ENCODE assay signal across 9 cellular contexts in genomic region chr10:44960098-44960480, GRCh38. TPM values are rescaled to one million over a fixed set of nuclear protein-coding genes. Genes with fewer than 3 reads are reported as not detected.
DNase-seq lines count a peak whose midpoint lies in the region; ATAC-seq and TF ChIP-seq lines count a peak whose summit lies in the region.
"Had no signal": no experiment of that assay in that cellular context is flagged by ENCODE, and none has a peak within 500 bp of the region (broad histone marks: within the 10 kb centered on the region; RNA-seq: fewer than 3 reads in every experiment).

No MANE protein-coding gene starts in this region.

- H3K9me3 ChIP-seq in lung (ENCODE audit: control insufficient read depth in 2 of 2, insufficient read depth in 1 of 2, low read length in 1 of 2) (no peaks in the 10 kb centered on the region), tibial nerve (no peaks in the 10 kb centered on the region)

- peak overlapping the region; percentile 83 to 84 for H3K4me3 Mint-ChIP-seq in activated T-cell treated with anti-CD3 and anti-CD28 coated beads, Interleukin-2, amount 50 U/mL, for 72 hours

- no peak for TF ChIP-seq CTCF in astrocyte of the spinal cord (IDR thresholded peaks at IDR 0.05; ENCODE audit: low read depth, low read length)
- no peak for TF ChIP-seq CTCF in lung (IDR thresholded peaks at IDR 0.05; ENCODE audit: control extremely low read depth, extremely low read depth)
- TF ChIP-seq CTCF in tibial nerve (IDR thresholded peaks at IDR 0.05) = no peak

- H3K4me1 Mint-ChIP-seq in activated T-cell treated with anti-CD3 and anti-CD28 coated beads, Interleukin-2, amount 50 U/mL, for 72 hours (ENCODE audit: low read depth) = peaks cover 22% of the 10 kb centered on the region

- H3K4me1 ChIP-seq in lung (ENCODE audit: control insufficient read depth in 2 of 2, insufficient read depth in 2 of 2, low read length in 2 of 2) (peaks cover 12 to 22% of the 10 kb centered on the region in 2 donors), tibial nerve (peaks cover 0 to 75% (median 41%) of the 10 kb centered on the region in 4 donors)

- DNase-seq in activated T-cell treated with anti-CD3 and anti-CD28 coated beads, Interleukin-2, amount 50 U/mL, for 72 hours = no peak
- DNase-seq in activated T-cell treated with anti-CD3 and anti-CD28 coated beads for 4 hours (no peak), astrocyte of the spinal cord (ENCODE audit: low read depth, low spot score) (no peak), lung (ENCODE audit: low spot score) (no peak), tibial nerve (ENCODE audit: low spot score in 2 of 2) (no peak), NCI-H524 treated with DMSO at 0.1 percent for 48 hours (lab: John Stamatoyannopoulos, UW) (no peak), SHP77 treated with DMSO at 0.1 percent for 48 hours (lab: John Stamatoyannopoulos, UW) (no peak)

- no peak for ATAC-seq in activated T-cell treated with anti-CD3 and anti-CD28 coated beads, Interleukin-2, amount 50 U/mL, for 72 hours (replicated peaks in 1 of 2)
- no peak for ATAC-seq in lung (ENCODE audit: insufficient read depth, low FRiP score)
- ATAC-seq in GM19395 (IDR thresholded peaks at IDR 0.05; ENCODE audit: unreplicated experiment) = no peak

- in situ Hi-C loops in astrocyte of the spinal cord (cut with HindIII; ENCODE audit: low sequenced_read_pairs) = no loop called here

- H3K4me3 ChIP-seq in astrocyte of the spinal cord (ENCODE audit: low read depth, low read length) (peak overlapping the region; percentile 49), lung (peak overlapping the region; percentile 60), tibial nerve (peak overlapping the region; percentile 66 to 78 (median 74))

- H3K9me3 Mint-ChIP-seq in activated T-cell treated with anti-CD3 and anti-CD28 coated beads, Interleukin-2, amount 50 U/mL, for 72 hours = no peaks in the 10 kb centered on the region

- no peak overlapping the region for H3K27ac Mint-ChIP-seq in activated T-cell treated with anti-CD3 and anti-CD28 coated beads, Interleukin-2, amount 50 U/mL, for 72 hours

- no peak for TF ChIP-seq POLR2A in tibial nerve (IDR thresholded peaks at IDR 0.05)

- H3K36me3 Mint-ChIP-seq in activated T-cell treated with anti-CD3 and anti-CD28 coated beads, Interleukin-2, amount 50 U/mL, for 72 hours (ENCODE audit: insufficient read depth in 2 of 2) = no peaks in the 10 kb centered on the region

- no peaks in the 10 kb centered on the region for H3K27me3 ChIP-seq in lung (ENCODE audit: control insufficient read depth, insufficient read depth)
- no peaks in the 10 kb centered on the region for H3K27me3 ChIP-seq in tibial nerve

- WGBS in lung, 2 donors = 40 to 58% methylated on average over 8 of the region's 8 CpGs
- 19 to 32% methylated on average over 8 of the region's 8 CpGs for WGBS in tibial nerve, 2 donors

- H3K27me3 Mint-ChIP-seq in activated T-cell treated with anti-CD3 and anti-CD28 coated beads, Interleukin-2, amount 50 U/mL, for 72 hours (ENCODE audit: low read depth) = no peaks in the 10 kb centered on the region

- H3K27ac ChIP-seq in lung (ENCODE audit: low read depth in 1 of 2, low read length in 1 of 2) = peak overlapping the region; percentile 76 to 99
- H3K27ac ChIP-seq in tibial nerve = peak overlapping the region; percentile 79 to 94 (median 91)

- peaks cover 0 to 1% of the 10 kb centered on the region in 2 donors for H3K36me3 ChIP-seq in lung (ENCODE audit: control insufficient read depth in 2 of 2, insufficient read depth in 2 of 2, low read length in 2 of 2)
- peaks cover 0 to 17% (median 0%) of the 10 kb centered on the region in 3 donors for H3K36me3 ChIP-seq in tibial nerve

- TF ChIP-seq EP300 in tibial nerve (IDR thresholded peaks at IDR 0.05) = no peak

RNA-seq across cellular contexts. Expression of gene RASSF4, which starts 0.5 kb away (rescaled TPM):
- 1 to 10 TPM; 2.6 to 2.8 TPM for total RNA-seq in activated T-cell treated with anti-CD3 and anti-CD28 coated beads, Interleukin-2, amount 50 U/mL, for 72 hours
- total RNA-seq in lung (10 to 100 TPM; 38.8 to 44.3 TPM), tibial nerve (100 to 1,000 TPM; 153 to 275 (median 185) TPM)
- polyA plus RNA-seq in lung = 10 to 100 TPM; 19.5 to 55.4 TPM

RNA-seq across cellular contexts. Expression of gene DEPP1, which starts 18.5 kb away (rescaled TPM):
- total RNA-seq in activated T-cell treated with anti-CD3 and anti-CD28 coated beads, Interleukin-2, amount 50 U/mL, for 72 hours = 1 to 10 TPM in 1 of 2 donors, under 1 TPM in 1; 0.23 to 1.4 TPM
- total RNA-seq in lung (100 to 1,000 TPM in 1 of 2 donors, 10 to 100 TPM in 1; 37.0 to 149 TPM), tibial nerve (1,000 to 10,000 TPM in 1 of 4 donors, 100 to 1,000 TPM in 3; 530 to 1,439 (median 798) TPM)
- 10 to 100 TPM; 48.3 to 91.9 TPM for polyA plus RNA-seq in lung

RNA-seq across cellular contexts. Expression of gene ZNF22, which starts 40.6 kb away (rescaled TPM):
- total RNA-seq in activated T-cell treated with anti-CD3 and anti-CD28 coated beads, Interleukin-2, amount 50 U/mL, for 72 hours = 10 to 100 TPM; 34.8 to 44.0 TPM
- total RNA-seq in lung (10 to 100 TPM; 17.7 to 40.7 TPM), tibial nerve (10 to 100 TPM; 23.4 to 30.2 (median 26.0) TPM)
- 10 to 100 TPM; 16.8 to 18.6 TPM for polyA plus RNA-seq in lung

RNA-seq across cellular contexts. Expression of gene TMEM72, which starts 49.0 kb away (rescaled TPM):
- total RNA-seq in activated T-cell treated with anti-CD3 and anti-CD28 coated beads, Interleukin-2, amount 50 U/mL, for 72 hours = not detected
- total RNA-seq in lung (under 1 TPM in 1 of 2 donors, not detected in 1; 0.11 TPM), tibial nerve (under 1 TPM in 2 of 4 donors, not detected in 2; 0.20 to 0.21 TPM)
- under 1 TPM; 0.02 to 0.04 TPM for polyA plus RNA-seq in lung
- total RNA-seq: SK-MEL-5 had no signal

Comparison
In these comparisons a context has a peak if more than half of its experiments do, and no peak if none do; other contexts are left out.
1. RNA of gene RASSF4, which starts 0.5 kb away (total RNA-seq): 153 to 275 TPM in tibial nerve and 38.8 to 44.3 TPM in lung; 2.6 to 2.8 TPM in activated T-cell treated with anti-CD3 and anti-CD28 coated beads, Interleukin-2, amount 50 U/mL, for 72 hours; every median in the first group is over 10 times any median in the second.
2. RNA of gene DEPP1, which starts 18.5 kb away (total RNA-seq): 530 to 1,439 TPM in tibial nerve and 37.0 to 149 TPM in lung; 0.23 to 1.4 TPM in activated T-cell treated with anti-CD3 and anti-CD28 coated beads, Interleukin-2, amount 50 U/mL, for 72 hours; every median in the first group is over 10 times any median in the second.
3. Peak in every context shown above with its lines, with median percentiles within 50 percentile points of each other: H3K4me3 ChIP-seq.